12 cellular contexts compared by ENCODE assay signal in genomic region chr10:95513941-95514392, GRCh38. TPM values are rescaled to one million over a fixed set of nuclear protein-coding genes. Genes with fewer than 3 reads are reported as not detected.
A peak's percentile ranks its signal among the peaks of the same experiment; 100 is the strongest.
DNase-seq lines count a peak whose midpoint lies in the region; FAIRE-seq and TF ChIP-seq lines count a peak whose summit lies in the region.
"Had no signal": no experiment of that assay in that cellular context is flagged by ENCODE, and none has a peak within 500 bp of the region (broad histone marks: within the 10 kb centered on the region; RNA-seq: fewer than 3 reads in every experiment).

No MANE protein-coding gene starts in this region.

- H3K27ac Mint-ChIP-seq in brain, result peak overlapping the region in 4 of 5 experiments; percentile 64 to 96 (median 89)
- no peak overlapping the region for H3K27ac Mint-ChIP-seq in type B pancreatic cell

- dilution Hi-C loops in keratinocyte (cut with MboI; ENCODE audit: extremely low pct_ligation_motif_present, low sequenced_read_pairs), result no loop called here

- H3K36me3 Mint-ChIP-seq in brain (no peaks in the 10 kb centered on the region), type B pancreatic cell (no peaks in the 10 kb centered on the region)

- H3K27me3 Mint-ChIP-seq in brain (no peaks in the 10 kb centered on the region), type B pancreatic cell (no peaks in the 10 kb centered on the region)

- no peaks in the 10 kb centered on the region for H3K9me1 ChIP-seq in keratinocyte (ENCODE audit: control insufficient read depth, extremely low read depth, insufficient read depth, low read length)

- H3K9me3 Mint-ChIP-seq in brain, result no peaks in the 10 kb centered on the region
- H3K9me3 Mint-ChIP-seq in type B pancreatic cell, result no peaks in the 10 kb centered on the region

- H3K27ac ChIP-seq in keratinocyte (ENCODE audit: control insufficient read depth, insufficient read depth, low read length), result no peak overlapping the region
- H3K27ac ChIP-seq: 22Rv1 had no signal

- H4K20me1 ChIP-seq in keratinocyte (ENCODE audit: control insufficient read depth, extremely low read depth, insufficient read depth, low read length), result no peaks in the 10 kb centered on the region

- FAIRE-seq in keratinocyte (lab: Jason Lieb, UNC), result peak; percentile 17
- FAIRE-seq: small intestine had no signal

- no peak overlapping the region for H3K4me3 ChIP-seq in keratinocyte (ENCODE audit: control insufficient read depth in 2 of 3, extremely low read depth in 1 of 3, insufficient read depth in 2 of 3, low read depth in 1 of 3, low read length in 3 of 3)

- H3K27me3 ChIP-seq in keratinocyte (ENCODE audit: control insufficient read depth, extremely low read depth, insufficient read depth, low read length), result no peaks in the 10 kb centered on the region

- H3K4me3 Mint-ChIP-seq in brain (peak overlapping the region in 3 of 5 experiments; percentile 2 to 69 (median 17)), type B pancreatic cell (no peak overlapping the region)

- H3K4me1 Mint-ChIP-seq in brain (peaks cover 65% of the 10 kb centered on the region), type B pancreatic cell (ENCODE audit: unreplicated experiment) (peaks cover 4% of the 10 kb centered on the region)

- no peaks in the 10 kb centered on the region for H3K79me2 ChIP-seq in keratinocyte (ENCODE audit: control insufficient read depth, insufficient read depth, low read length)

- H3K9ac ChIP-seq in keratinocyte (ENCODE audit: control insufficient read depth, extremely low read depth, insufficient read depth, low read length), result no peak overlapping the region

- no peaks in the 10 kb centered on the region for H3K4me1 ChIP-seq in keratinocyte (ENCODE audit: control insufficient read depth, extremely low read depth, insufficient read depth, low read length)

- DNase-seq in NCI-H2196 (lab: John Stamatoyannopoulos, UW; ENCODE audit: unreplicated experiment) (peak; percentile 6), NCI-H2196 treated with DMSO at 0.1 percent for 48 hours (lab: John Stamatoyannopoulos, UW; ENCODE audit: unreplicated experiment) (no peak), keratinocyte (ENCODE audit: low read depth, low spot score) (peak; percentile 17), superior temporal gyrus (ENCODE audit: extremely low spot score) (peak; percentile 88), cortex of kidney (lab: John Stamatoyannopoulos, UW) (no peak), type B pancreatic cell (ENCODE audit: extremely low spot score, unreplicated experiment) (no peak), dedifferentiated amniotic fluid mesenchymal stem cell (ENCODE audit: extremely low spot score) (no peak)
- DNase-seq: activated naive CD4-positive, alpha-beta T cell treated with Interleukin-2 at 50 U/mL for 16 hours; NCI-H2171 had no signal

- H3K36me3 ChIP-seq in keratinocyte (ENCODE audit: control insufficient read depth in 2 of 2, extremely low read depth in 1 of 2, insufficient read depth in 2 of 2, low read length in 2 of 2), result no peaks in the 10 kb centered on the region

- H3K9me3 ChIP-seq in keratinocyte (ENCODE audit: control insufficient read depth, low read depth, low read length), result no peaks in the 10 kb centered on the region

- no peak overlapping the region for H2AFZ ChIP-seq in keratinocyte (ENCODE audit: control insufficient read depth, low read length)

- no peak overlapping the region for H3K4me2 ChIP-seq in keratinocyte (ENCODE audit: control insufficient read depth, extremely low read depth, insufficient read depth, low read depth, low read length)

- TF ChIP-seq CTCF in brain (conservative IDR thresholded peaks at IDR 0.05) (no peak), keratinocyte (optimal IDR thresholded peaks at IDR 0.05 in 1 of 3, IDR thresholded peaks at IDR 0.05 in 1 of 3, conservative IDR thresholded peaks at IDR 0.05 in 1 of 3; ENCODE audit: extremely low read depth in 1 of 3, insufficient read depth in 2 of 3, low read length in 3 of 3) (no peak), type B pancreatic cell (conservative IDR thresholded peaks at IDR 0.05) (no peak)

RNA-seq across cellular contexts. Expression of gene SORBS1, which starts 47.2 kb away (rescaled TPM):
- polyA plus RNA-seq in brain (ENCODE audit: insufficient read depth, low read depth, low replicate concordance) (21.1 TPM), keratinocyte (0.32 to 0.54 TPM (median 0.42 TPM) in 3 replicates)
- polyA plus RNA-seq in keratinocyte (2011; ENCODE audit: low read depth), result 0.86 TPM
- polyA plus RNA-seq in keratinocyte (2011; cell fraction: cytosol; rRNA removed), result 0.26 and 0.52 TPM in 2 replicates
- polyA plus RNA-seq in keratinocyte (2011; cell fraction: nucleus; rRNA removed), result 0.67 and 1.0 TPM in 2 replicates
- 0.31 and 0.62 TPM in 2 replicates for polyA plus RNA-seq in keratinocyte (2012; ENCODE audit: low replicate concordance)
- 0.49 to 2.5 TPM (median 0.73 TPM) in 3 replicates for polyA minus RNA-seq in keratinocyte
- 0.38 TPM for polyA minus RNA-seq in keratinocyte (2011; cell fraction: cytosol; rRNA and poly(A)+ RNA removed)
- polyA minus RNA-seq in keratinocyte (2011; cell fraction: nucleus; rRNA and poly(A)+ RNA removed), result 0.78 and 1.4 TPM in 2 replicates
- 28.2 and 31.4 TPM in 2 replicates for total RNA-seq in type B pancreatic cell (ENCODE audit: low replicate concordance)

Comparison
In these comparisons a context has a peak if more than half of its experiments do, and no peak if none do; other contexts are left out.
1. DNase-seq: peak in NCI-H2196 (single experiment), keratinocyte (single experiment) and superior temporal gyrus (single experiment); none in NCI-H2196 treated with DMSO at 0.1 percent for 48 hours (single experiment), cortex of kidney (single experiment), type B pancreatic cell (single experiment) and dedifferentiated amniotic fluid mesenchymal stem cell (single experiment).
2. RNA of gene SORBS1, which starts 47.2 kb away (polyA plus RNA-seq): 21.1 TPM in brain (single experiment); 0.26 to 1.0 TPM in keratinocyte; every median in the first group is over 10 times any median in the second.